Comparison of ENCODE assay signal across 8 cellular contexts in genomic region chr6:56542367-56543331, GRCh38.
DNase-seq lines count a peak whose midpoint lies in the region; ATAC-seq and TF ChIP-seq lines count a peak whose summit lies in the region.

No MANE protein-coding gene starts in this region.

- peak; percentile 94 for ATAC-seq in HG02763 (IDR thresholded peaks at IDR 0.05; ENCODE audit: unreplicated experiment)

- peaks cover 19% of the 10 kb centered on the region for H3K4me1 ChIP-seq in vagina

- TF ChIP-seq CTCF in GM13976 (IDR thresholded peaks at IDR 0.05; ENCODE audit: borderline replicate concordance, control extremely low read depth, extremely low read depth, insufficient read depth, missing control alignments) (peak; percentile 46), vagina (IDR thresholded peaks at IDR 0.05) (peak in 2 of 3 experiments; percentile 36 to 39)

- in situ Hi-C loops in GM13976 (cut with MboI; ENCODE audit: low sequenced_read_pairs, unreplicated experiment): no loop called here

- peak overlapping the region; percentile 94 for H3K27ac ChIP-seq in vagina

- H3K4me3 ChIP-seq in vagina: peak overlapping the region; percentile 62 to 66

- TF ChIP-seq POLR2A in vagina (IDR thresholded peaks at IDR 0.05): peak; percentile 42 to 82

- no peaks in the 10 kb centered on the region for H3K9me3 ChIP-seq in vagina

- intact Hi-C loops in vagina (cut with DNase I): no loop called here

- H3K27me3 ChIP-seq in vagina: no peaks in the 10 kb centered on the region

- DNase-seq in GM13976 (ENCODE audit: low spot score): peak; percentile 82
- peak; percentile 79 for DNase-seq in NCI-H128 (lab: John Stamatoyannopoulos, UW; ENCODE audit: unreplicated experiment)
- DNase-seq in T-helper 1 cell: peak; percentile 9 to 85 (median 21)
- peak; percentile 98 for DNase-seq in astrocyte of the hippocampus (ENCODE audit: low read depth, low spot score)
- DNase-seq in hippocampal formation (lab: John Stamatoyannopoulos, UW): peak; percentile 78 to 81
- peak; percentile 78 for DNase-seq in putamen (ENCODE audit: low spot score)
- peak; percentile 96 to 99 for DNase-seq in vagina (ENCODE audit: extremely low spot score in 2 of 2)

- H3K36me3 ChIP-seq in vagina: no peaks in the 10 kb centered on the region

Comparison
In these comparisons a context has a peak if more than half of its experiments do, and no peak if none do; other contexts are left out.
1. Peak in every context shown above with its lines: DNase-seq, ATAC-seq, H3K4me3 ChIP-seq and H3K27ac ChIP-seq.
2. DNase-seq: peak in every context shown above with its lines; median percentile 98 in astrocyte of the hippocampus; 98 in vagina; 82 in GM13976; 80 in hippocampal formation; 79 in NCI-H128; 78 in putamen; 21 in T-helper 1 cell.